13 cellular contexts compared by ENCODE assay signal in the genomic region with DNA sequence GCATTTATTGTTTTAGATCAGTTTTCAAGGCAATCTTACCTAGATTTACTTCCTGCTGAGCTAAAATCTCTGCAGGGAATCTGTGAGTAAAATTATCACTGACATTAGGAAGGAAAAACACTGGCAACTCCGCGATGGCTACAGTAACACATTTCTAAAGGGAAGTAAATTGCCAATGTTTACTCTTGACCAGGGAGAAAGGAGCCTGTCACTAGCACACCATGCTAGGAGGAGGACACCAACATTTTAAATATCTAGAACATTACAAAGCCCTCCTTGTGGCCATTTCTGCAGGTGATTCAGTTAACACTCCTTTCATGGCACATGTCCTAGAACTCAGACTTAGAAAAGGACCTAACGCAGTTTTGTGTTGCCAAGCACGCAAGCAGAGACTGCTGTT. TPM values are rescaled to one million over a fixed set of nuclear protein-coding genes. Genes with fewer than 3 reads are reported as not detected.
"Had no signal": no experiment of that assay in that cellular context is flagged by ENCODE, and none has a peak within 500 bp of the region (broad histone marks: within the 10 kb centered on the region; RNA-seq: fewer than 3 reads in every experiment).

No MANE protein-coding gene starts in this region.

- H3K36me3 ChIP-seq: gastrocnemius medialis, heart left ventricle, neutrophil had no signal

- DNase-seq: activated B cell treated with CpG ODN at 0.5 μM for 24 hours; activated CD4-positive, alpha-beta memory T cell treated with anti-CD3 and anti-CD28 coated beads for 36 hours; activated CD4-positive, alpha-beta T cell treated with anti-CD3 and anti-CD28 coated beads for 4 hours; activated T-cell treated with anti-CD3 and anti-CD28 coated beads for 4 hours; gastrocnemius medialis; heart left ventricle; kidney glomerular epithelial cell; left ventricle myocardium superior; naive thymus-derived CD8-positive, alpha-beta T cell; stimulated activated naive B cell treated with anti-CD40 and anti-IgM and Interleukin-4, amounts not matched to agents 10 μg/mL and 1 μg/mL and 100 μg/mL, for 72 hours had no signal

- H3K4me1 ChIP-seq: parathyroid adenoma had no signal

- H3K9me3 ChIP-seq: gastrocnemius medialis, heart left ventricle, neutrophil had no signal

- ATAC-seq: heart left ventricle; left ventricle myocardium superior; naive thymus-derived CD8-positive, alpha-beta T cell; stimulated activated naive B cell treated with anti-CD40 and anti-IgM and Interleukin-4, amounts not matched to agents 10 μg/mL and 1 μg/mL and 100 μg/mL, for 72 hours had no signal

- H3K9me3 Mint-ChIP-seq: activated B cell treated with CpG ODN at 0.5 μM for 24 hours; activated CD4-positive, alpha-beta memory T cell treated with anti-CD3 and anti-CD28 coated beads for 36 hours; stimulated activated naive B cell treated with anti-CD40 and anti-IgM and Interleukin-4, amounts not matched to agents 10 μg/mL and 1 μg/mL and 100 μg/mL, for 72 hours had no signal

- H3K27me3 Mint-ChIP-seq: activated B cell treated with CpG ODN at 0.5 μM for 24 hours; activated CD4-positive, alpha-beta memory T cell treated with anti-CD3 and anti-CD28 coated beads for 36 hours; stimulated activated naive B cell treated with anti-CD40 and anti-IgM and Interleukin-4, amounts not matched to agents 10 μg/mL and 1 μg/mL and 100 μg/mL, for 72 hours had no signal

- H3K36me3 Mint-ChIP-seq: activated CD4-positive, alpha-beta memory T cell treated with anti-CD3 and anti-CD28 coated beads for 36 hours; activated naive CD8-positive, alpha-beta T cell; naive thymus-derived CD8-positive, alpha-beta T cell had no signal

- H3K4me3 ChIP-seq: heart left ventricle had no signal

- H3K4me3 Mint-ChIP-seq: activated B cell treated with CpG ODN at 0.5 μM for 24 hours; activated CD4-positive, alpha-beta memory T cell treated with anti-CD3 and anti-CD28 coated beads for 36 hours; activated naive CD8-positive, alpha-beta T cell; naive thymus-derived CD8-positive, alpha-beta T cell; stimulated activated naive B cell treated with anti-CD40 and anti-IgM and Interleukin-4, amounts not matched to agents 10 μg/mL and 1 μg/mL and 100 μg/mL, for 72 hours had no signal

- H3K27ac Mint-ChIP-seq: activated B cell treated with CpG ODN at 0.5 μM for 24 hours; activated CD4-positive, alpha-beta memory T cell treated with anti-CD3 and anti-CD28 coated beads for 36 hours; activated naive CD8-positive, alpha-beta T cell; naive thymus-derived CD8-positive, alpha-beta T cell; stimulated activated naive B cell treated with anti-CD40 and anti-IgM and Interleukin-4, amounts not matched to agents 10 μg/mL and 1 μg/mL and 100 μg/mL, for 72 hours had no signal

- H3K27me3 ChIP-seq: gastrocnemius medialis, heart left ventricle, neutrophil had no signal

- H3K27ac ChIP-seq: heart left ventricle, neutrophil, parathyroid adenoma had no signal

RNA-seq across cellular contexts. Expression of a gene that starts 58.4 kb away (rescaled TPM):
- total RNA-seq: activated CD4-positive, alpha-beta memory T cell treated with anti-CD3 and anti-CD28 coated beads for 36 hours had no signal
